Comparison of ENCODE assay signal across 8 cellular contexts in the genomic region with DNA sequence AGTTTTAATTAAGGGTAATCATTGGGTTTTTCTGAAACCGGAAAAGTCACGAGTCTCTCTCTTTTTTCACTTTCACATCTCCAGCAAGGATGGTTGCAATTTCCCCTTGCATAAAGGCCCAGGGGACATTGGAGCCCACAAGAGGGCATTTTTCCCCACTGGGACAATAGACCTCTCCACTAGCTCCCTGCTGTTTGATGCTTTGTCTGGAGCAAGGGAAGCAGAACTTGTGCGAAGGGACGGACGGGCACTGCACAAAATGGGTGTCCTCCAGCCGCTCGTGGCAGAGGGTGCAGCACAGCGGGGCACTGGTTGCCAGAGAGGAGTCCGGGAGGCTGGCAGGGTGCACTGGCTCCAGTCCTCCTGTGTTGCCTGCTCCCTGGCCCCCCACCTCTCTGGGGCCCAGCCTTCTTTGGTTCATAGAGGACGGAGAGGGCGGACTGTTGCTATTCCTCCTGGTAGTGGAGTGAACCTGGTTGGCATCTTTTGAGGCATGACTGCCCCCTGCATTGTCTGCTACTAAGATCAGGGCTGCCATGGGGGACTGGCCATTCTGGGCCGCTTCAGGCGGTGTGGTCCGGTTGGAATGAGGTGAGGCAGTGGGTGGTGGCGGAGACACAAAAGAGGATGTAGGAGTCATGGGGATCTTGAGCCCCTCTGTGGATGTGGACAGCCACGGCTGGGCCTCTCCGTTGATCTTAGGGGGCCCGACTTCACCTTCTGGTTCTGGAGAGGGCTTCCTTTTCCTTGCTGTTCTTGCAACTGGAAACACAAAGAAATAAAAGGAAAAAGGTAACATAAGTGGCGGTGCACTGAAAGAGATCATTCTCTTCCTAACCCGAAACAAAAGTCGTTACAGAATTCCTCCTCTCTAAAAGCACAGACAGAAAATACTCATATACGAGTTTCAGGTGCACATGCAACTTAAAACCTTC. TPM values are rescaled to one million over a fixed set of nuclear protein-coding genes. Genes with fewer than 3 reads are reported as not detected.
DNase-seq lines count a peak whose midpoint lies in the region; ATAC-seq and TF ChIP-seq lines count a peak whose summit lies in the region.

No MANE protein-coding gene starts in this region.

- ATAC-seq in GM21786 (IDR thresholded peaks at IDR 0.05; ENCODE audit: unreplicated experiment) (no peak), HG03342 (IDR thresholded peaks at IDR 0.05; ENCODE audit: unreplicated experiment) (no peak)

- TF ChIP-seq POLR2A in esophagus muscularis mucosa (IDR thresholded peaks at IDR 0.05; ENCODE audit: low read depth), result no peak

- H3K4me3 ChIP-seq in esophagus muscularis mucosa (peak overlapping the region; percentile 71 to 91 (median 85)), neural cell (ENCODE audit: low read length) (peak overlapping the region; percentile 90)

- TF ChIP-seq CTCF in esophagus muscularis mucosa (IDR thresholded peaks at IDR 0.05), result peak in 2 of 3 experiments; percentile 20 to 33
- TF ChIP-seq CTCF in neural cell (IDR thresholded peaks at IDR 0.05; ENCODE audit: poor library complexity, severe bottlenecking), result peak; percentile 28

- peaks cover 25 to 42% (median 38%) of the 10 kb centered on the region in 4 donors for H3K4me1 ChIP-seq in esophagus muscularis mucosa

- no peaks in the 10 kb centered on the region for H3K9me2 ChIP-seq in neural cell (ENCODE audit: insufficient read depth, low read length)

- H3K4me2 ChIP-seq in neural cell (ENCODE audit: low read length), result peak overlapping the region; percentile 99

- peak; percentile 20 for TF ChIP-seq RAD21 in neural cell (conservative IDR thresholded peaks at IDR 0.05)

- DNase-seq in NK-92 treated with Interleukin-12 subunit alpha and Interleukin-12 subunit beta, amount 100 ng/mL, for 24 hours (lab: John Stamatoyannopoulos, UW), result peak; percentile 52
- no peak for DNase-seq in NK-92 (lab: John Stamatoyannopoulos, UW; ENCODE audit: unreplicated experiment)
- DNase-seq in NCI-H2081 (lab: John Stamatoyannopoulos, UW), result peak; percentile 73 to 88
- peak; percentile 22 for DNase-seq in activated CD4-positive, alpha-beta T cell treated with anti-CD3 and anti-CD28 coated beads, Interleukin-2, amount 50 U/mL, for 1 hour
- DNase-seq in esophagus muscularis mucosa (ENCODE audit: extremely low spot score), result no peak

- H3F3A ChIP-seq in neural cell (ENCODE audit: insufficient read depth, low read length, poor library complexity, severe bottlenecking), result peaks cover 7% of the 10 kb centered on the region

- peaks cover 62% of the 10 kb centered on the region for H3K79me2 ChIP-seq in neural cell (replicated peaks; ENCODE audit: insufficient read depth, low read length)

- peaks cover 23% of the 10 kb centered on the region for H4K20me1 ChIP-seq in neural cell (ENCODE audit: insufficient read depth)

- H2AFZ ChIP-seq in neural cell (ENCODE audit: low read depth, low read length), result no peak overlapping the region

- peak overlapping the region; percentile 94 for H3K9ac ChIP-seq in neural cell (ENCODE audit: low read length)

- H3K9me3 ChIP-seq in esophagus muscularis mucosa, result no peaks in the 10 kb centered on the region
- no peaks in the 10 kb centered on the region for H3K9me3 ChIP-seq in neural cell (ENCODE audit: low read length)

- peak overlapping the region; percentile 92 to 100 (median 100) for H3K27ac ChIP-seq in esophagus muscularis mucosa (replicated peaks in 1 of 4)
- H3K27ac ChIP-seq in neural cell (ENCODE audit: low read length), result peak overlapping the region; percentile 93

- H3K27me3 ChIP-seq in esophagus muscularis mucosa (no peaks in the 10 kb centered on the region), neural cell (ENCODE audit: insufficient read depth, low read depth, low read length) (no peaks in the 10 kb centered on the region)

- under 1% methylated on average over 21 of the region's 22 CpGs for WGBS in esophagus muscularis mucosa

- H3K36me3 ChIP-seq in esophagus muscularis mucosa (peaks cover 9 to 34% (median 18%) of the 10 kb centered on the region in 4 donors), neural cell (ENCODE audit: insufficient read depth, low read length) (peaks cover 15% of the 10 kb centered on the region)

- intact Hi-C loops in esophagus muscularis mucosa (cut with DNase I), result no loop called here

- no peak for TF ChIP-seq EP300 in esophagus muscularis mucosa (IDR thresholded peaks at IDR 0.05)
- TF ChIP-seq EP300 in neural cell (conservative IDR thresholded peaks at IDR 0.05; ENCODE audit: poor library complexity, severe bottlenecking), result no peak

TF ChIP-seq in neural cell, 6 proteins besides CTCF, POLR2A, EP300 and RAD21:
- peak; percentile 23 for TF ChIP-seq POLR2AphosphoS5 (IDR thresholded peaks at IDR 0.05)
- no peak for TF ChIP-seq EZH2 (IDR thresholded peaks at IDR 0.05; ENCODE audit: borderline replicate concordance, insufficient read depth, low read length, poor library complexity, severe bottlenecking)
- TF ChIP-seq TAF1 (IDR thresholded peaks at IDR 0.05; ENCODE audit: low read depth), result no peak
- TF ChIP-seq SMC3 (conservative IDR thresholded peaks at IDR 0.05; ENCODE audit: poor library complexity), result peak; percentile 49
- TF ChIP-seq, protein P1, sequence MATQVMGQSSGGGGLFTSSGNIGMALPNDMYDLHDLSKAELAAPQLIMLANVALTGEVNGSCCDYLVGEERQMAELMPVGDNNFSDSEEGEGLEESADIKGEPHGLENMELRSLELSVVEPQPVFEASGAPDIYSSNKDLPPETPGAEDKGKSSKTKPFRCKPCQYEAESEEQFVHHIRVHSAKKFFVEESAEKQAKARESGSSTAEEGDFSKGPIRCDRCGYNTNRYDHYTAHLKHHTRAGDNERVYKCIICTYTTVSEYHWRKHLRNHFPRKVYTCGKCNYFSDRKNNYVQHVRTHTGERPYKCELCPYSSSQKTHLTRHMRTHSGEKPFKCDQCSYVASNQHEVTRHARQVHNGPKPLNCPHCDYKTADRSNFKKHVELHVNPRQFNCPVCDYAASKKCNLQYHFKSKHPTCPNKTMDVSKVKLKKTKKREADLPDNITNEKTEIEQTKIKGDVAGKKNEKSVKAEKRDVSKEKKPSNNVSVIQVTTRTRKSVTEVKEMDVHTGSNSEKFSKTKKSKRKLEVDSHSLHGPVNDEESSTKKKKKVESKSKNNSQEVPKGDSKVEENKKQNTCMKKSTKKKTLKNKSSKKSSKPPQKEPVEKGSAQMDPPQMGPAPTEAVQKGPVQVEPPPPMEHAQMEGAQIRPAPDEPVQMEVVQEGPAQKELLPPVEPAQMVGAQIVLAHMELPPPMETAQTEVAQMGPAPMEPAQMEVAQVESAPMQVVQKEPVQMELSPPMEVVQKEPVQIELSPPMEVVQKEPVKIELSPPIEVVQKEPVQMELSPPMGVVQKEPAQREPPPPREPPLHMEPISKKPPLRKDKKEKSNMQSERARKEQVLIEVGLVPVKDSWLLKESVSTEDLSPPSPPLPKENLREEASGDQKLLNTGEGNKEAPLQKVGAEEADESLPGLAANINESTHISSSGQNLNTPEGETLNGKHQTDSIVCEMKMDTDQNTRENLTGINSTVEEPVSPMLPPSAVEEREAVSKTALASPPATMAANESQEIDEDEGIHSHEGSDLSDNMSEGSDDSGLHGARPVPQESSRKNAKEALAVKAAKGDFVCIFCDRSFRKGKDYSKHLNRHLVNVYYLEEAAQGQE (IDR thresholded peaks at IDR 0.05; ENCODE audit: borderline replicate concordance), result no peak
- no peak for TF ChIP-seq MXI1 (conservative IDR thresholded peaks at IDR 0.05; ENCODE audit: poor library complexity, severe bottlenecking)

RNA-seq across cellular contexts. Expression of a gene that starts 2.6 kb away (rescaled TPM):
- total RNA-seq in esophagus muscularis mucosa, result 100 to 1,000 TPM in 2 of 4 donors, 10 to 100 TPM in 2; 83.3 to 119 (median 97.9) TPM
- polyA plus RNA-seq in neural cell, result 52.2 and 56.9 TPM in 2 replicates
- 104 and 107 TPM in 2 replicates for polyA minus RNA-seq in neural cell

Comparison
In these comparisons a context has a peak if more than half of its experiments do, and no peak if none do; other contexts are left out.
1. DNase-seq: peak in NK-92 treated with Interleukin-12 subunit alpha and Interleukin-12 subunit beta, amount 100 ng/mL, for 24 hours (single experiment), NCI-H2081 (2 of 2) and activated CD4-positive, alpha-beta T cell treated with anti-CD3 and anti-CD28 coated beads, Interleukin-2, amount 50 U/mL, for 1 hour (single experiment); none in NK-92 (single experiment) and esophagus muscularis mucosa (single experiment).